In genomic region chr10:43921881-43922280, GRCh38 we compare ENCODE assay signal across 15 cellular contexts.
DNase-seq lines count a peak whose midpoint lies in the region; ATAC-seq and TF ChIP-seq lines count a peak whose summit lies in the region.
"Had no signal": no experiment of that assay in that cellular context is flagged by ENCODE, and none has a peak within 500 bp of the region (broad histone marks: within the 10 kb centered on the region; RNA-seq: fewer than 3 reads in every experiment).

No MANE protein-coding gene starts in this region.

- peak; percentile 16 for DNase-seq in activated CD8-positive, alpha-beta memory T cell treated with anti-CD3 and anti-CD28 coated beads, Interleukin-2, amount 10 ng/mL, durations not matched to agents 7 days and 5 days
- DNase-seq in activated CD8-positive, alpha-beta memory T cell treated with anti-CD3 and anti-CD28 coated beads, Interleukin-2, amount 50 U/mL, for 4 hours, result no peak
- peak; percentile 35 for DNase-seq in endodermal cell
- peak; percentile 1 for DNase-seq in retina
- peak; percentile 80 to 89 for DNase-seq in vagina (ENCODE audit: extremely low spot score in 2 of 2)
- DNase-seq in GM19240 (ENCODE audit: insufficient read length, low spot score), result no peak
- no peak for DNase-seq in GM20000 (ENCODE audit: low spot score)
- DNase-seq: 8988T; Calu3; CD4-positive, CD25-positive, alpha-beta regulatory T cell; DMS 273 treated with DMSO at 0.1 percent for 48 hours; HCEC 1CT; HFFc6 had no signal

- WGBS in endodermal cell (ENCODE audit: insufficient coverage in 1 of 2, insufficient read length in 1 of 2), 2 experiments, result 95 to 100% methylated on average over 2 to 9 of the region's 9 CpGs

- H3K27me3 ChIP-seq in endodermal cell (ENCODE audit: control insufficient read depth, insufficient read depth, low read length, poor library complexity, severe bottlenecking) (no peaks in the 10 kb centered on the region), vagina (no peaks in the 10 kb centered on the region)
- H3K27me3 ChIP-seq: BLaER1 treated with 17β-estradiol and CSF1 and Interleukin-3, amounts not matched to agents 10 nM and 100 nM had no signal

- no peaks in the 10 kb centered on the region for H3K36me3 ChIP-seq in endodermal cell (ENCODE audit: control insufficient read depth, insufficient read depth, low read length)
- no peaks in the 10 kb centered on the region for H3K36me3 ChIP-seq in vagina
- H3K36me3 ChIP-seq: BLaER1 treated with 17β-estradiol and CSF1 and Interleukin-3, amounts not matched to agents 10 nM and 100 nM had no signal

- H3K9me3 Mint-ChIP-seq in activated CD8-positive, alpha-beta memory T cell treated with anti-CD3 and anti-CD28 coated beads, Interleukin-2, amount 10 ng/mL, durations not matched to agents 7 days and 5 days (ENCODE audit: low read depth), result no peaks in the 10 kb centered on the region
- peaks cover 33% of the 10 kb centered on the region for H3K9me3 Mint-ChIP-seq in endodermal cell

- no peak overlapping the region for H3K9ac ChIP-seq in endodermal cell (ENCODE audit: extremely low read depth, low read length, poor library complexity, severe bottlenecking)
- H3K9ac ChIP-seq: BLaER1 treated with 17β-estradiol and CSF1 and Interleukin-3, amounts not matched to agents 10 nM and 100 nM had no signal

- no peak overlapping the region for H3K4me3 ChIP-seq in endodermal cell (ENCODE audit: low read length)
- no peak overlapping the region for H3K4me3 ChIP-seq in vagina
- H3K4me3 ChIP-seq: BLaER1 treated with 17β-estradiol and CSF1 and Interleukin-3, amounts not matched to agents 10 nM and 100 nM had no signal

- CTCF ChIA-PET in activated CD8-positive, alpha-beta memory T cell treated with anti-CD3 and anti-CD28 coated beads, Interleukin-2, amount 10 ng/mL, durations not matched to agents 7 days and 5 days (lab: Charles Lee), result no interaction called here

- no peaks in the 10 kb centered on the region for H3K4me1 ChIP-seq in endodermal cell (ENCODE audit: control insufficient read depth, insufficient read depth, low read length)
- H3K4me1 ChIP-seq in vagina, result no peaks in the 10 kb centered on the region
- H3K4me1 ChIP-seq: BLaER1 treated with 17β-estradiol and CSF1 and Interleukin-3, amounts not matched to agents 10 nM and 100 nM had no signal

- intact Hi-C loops in vagina (cut with DNase I), result no loop called here

- TF ChIP-seq POLR2A in vagina (IDR thresholded peaks at IDR 0.05), result no peak

- no peaks in the 10 kb centered on the region for H3K36me3 Mint-ChIP-seq in activated CD8-positive, alpha-beta memory T cell treated with anti-CD3 and anti-CD28 coated beads, Interleukin-2, amount 10 ng/mL, durations not matched to agents 7 days and 5 days
- no peaks in the 10 kb centered on the region for H3K36me3 Mint-ChIP-seq in endodermal cell (ENCODE audit: low read depth)
- H3K36me3 Mint-ChIP-seq: CD4-positive, CD25-positive, alpha-beta regulatory T cell had no signal

- H3K4me3 Mint-ChIP-seq in activated CD8-positive, alpha-beta memory T cell treated with anti-CD3 and anti-CD28 coated beads, Interleukin-2, amount 10 ng/mL, durations not matched to agents 7 days and 5 days, result no peak overlapping the region
- H3K4me3 Mint-ChIP-seq in endodermal cell, result no peak overlapping the region
- H3K4me3 Mint-ChIP-seq: CD4-positive, CD25-positive, alpha-beta regulatory T cell; HFFc6 had no signal

- TF ChIP-seq CTCF in endodermal cell (conservative IDR thresholded peaks at IDR 0.05), result no peak
- TF ChIP-seq CTCF in vagina (IDR thresholded peaks at IDR 0.05), result no peak
- no peak for TF ChIP-seq CTCF in GM20000 (IDR thresholded peaks at IDR 0.05; ENCODE audit: extremely low read depth, missing control alignments)

- H3K4me1 Mint-ChIP-seq in activated CD8-positive, alpha-beta memory T cell treated with anti-CD3 and anti-CD28 coated beads, Interleukin-2, amount 10 ng/mL, durations not matched to agents 7 days and 5 days, result no peaks in the 10 kb centered on the region
- H3K4me1 Mint-ChIP-seq in endodermal cell, result no peaks in the 10 kb centered on the region
- H3K4me1 Mint-ChIP-seq: CD4-positive, CD25-positive, alpha-beta regulatory T cell had no signal

- no peak overlapping the region for H3K27ac ChIP-seq in endodermal cell (ENCODE audit: low read depth, low read length)
- no peak overlapping the region for H3K27ac ChIP-seq in vagina
- H3K27ac ChIP-seq: BLaER1 treated with 17β-estradiol and CSF1 and Interleukin-3, amounts not matched to agents 10 nM and 100 nM had no signal

- no peak overlapping the region for H3K27ac Mint-ChIP-seq in activated CD8-positive, alpha-beta memory T cell treated with anti-CD3 and anti-CD28 coated beads, Interleukin-2, amount 10 ng/mL, durations not matched to agents 7 days and 5 days
- no peak overlapping the region for H3K27ac Mint-ChIP-seq in endodermal cell
- H3K27ac Mint-ChIP-seq: CD4-positive, CD25-positive, alpha-beta regulatory T cell; HFFc6 had no signal

- no peak for ATAC-seq in activated CD8-positive, alpha-beta memory T cell treated with anti-CD3 and anti-CD28 coated beads, Interleukin-2, amount 10 ng/mL, durations not matched to agents 7 days and 5 days
- ATAC-seq in HG03135 (IDR thresholded peaks at IDR 0.05; ENCODE audit: unreplicated experiment), result no peak

- peaks cover 5% of the 10 kb centered on the region for H3K9me3 ChIP-seq in endodermal cell (ENCODE audit: control insufficient read depth, low read length)
- H3K9me3 ChIP-seq in vagina, result no peaks in the 10 kb centered on the region

- peaks cover 11% of the 10 kb centered on the region for H3K27me3 Mint-ChIP-seq in activated CD8-positive, alpha-beta memory T cell treated with anti-CD3 and anti-CD28 coated beads, Interleukin-2, amount 10 ng/mL, durations not matched to agents 7 days and 5 days
- peaks cover 4% of the 10 kb centered on the region for H3K27me3 Mint-ChIP-seq in endodermal cell (ENCODE audit: insufficient read depth)

Comparison
In these comparisons a context has a peak if more than half of its experiments do, and no peak if none do; other contexts are left out.
1. DNase-seq: peak in activated CD8-positive, alpha-beta memory T cell treated with anti-CD3 and anti-CD28 coated beads, Interleukin-2, amount 10 ng/mL, durations not matched to agents 7 days and 5 days (single experiment), endodermal cell (single experiment), retina (single experiment) and vagina (2 of 2); none in activated CD8-positive, alpha-beta memory T cell treated with anti-CD3 and anti-CD28 coated beads, Interleukin-2, amount 50 U/mL, for 4 hours (single experiment), GM19240 (single experiment) and GM20000 (single experiment).